In the genomic region with DNA sequence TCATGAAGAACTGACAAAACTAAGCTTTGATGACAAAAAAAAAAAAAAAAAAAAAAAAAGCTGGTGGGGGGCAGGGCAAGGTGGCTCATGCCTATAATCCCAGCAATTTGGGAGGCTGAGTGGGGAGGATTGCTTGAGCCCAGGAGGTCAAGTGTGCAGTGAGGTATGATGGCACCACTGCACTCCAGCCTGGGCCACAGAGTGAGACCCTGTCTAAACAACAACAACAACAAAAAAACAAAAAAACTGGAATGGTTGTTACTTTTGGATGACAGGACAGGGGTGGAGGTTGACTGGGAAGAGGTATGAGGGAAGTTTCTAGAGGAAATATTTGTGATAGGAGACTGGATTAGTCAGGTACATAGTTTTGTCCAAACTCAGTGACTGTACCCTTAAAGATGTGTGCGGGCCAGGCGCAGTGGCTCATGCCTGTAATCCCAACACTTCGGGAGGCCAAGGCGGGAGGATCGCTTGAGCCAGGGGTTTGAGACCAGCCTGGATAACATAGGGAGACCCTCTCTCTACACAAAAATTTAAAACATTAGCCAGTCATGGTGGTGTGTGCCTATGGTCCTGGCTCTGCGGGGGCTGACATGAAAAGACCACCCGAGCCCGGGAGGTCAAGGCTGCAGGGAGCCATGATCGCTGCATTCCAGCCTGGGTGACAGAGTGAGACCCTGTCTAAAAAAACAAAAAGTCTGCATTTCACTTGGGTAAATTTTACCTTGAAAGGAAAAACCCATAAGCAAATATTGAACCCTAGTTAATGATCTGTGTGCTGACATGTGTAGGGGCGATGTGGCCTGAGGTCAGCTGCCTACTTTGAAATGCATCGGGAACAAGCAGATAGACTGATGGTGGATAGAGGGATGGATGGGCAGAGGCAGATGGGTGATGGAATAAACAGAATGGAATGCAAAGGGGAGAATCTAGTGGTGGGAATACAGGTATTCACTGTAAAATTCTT, we compare ENCODE assay signal across 1 cellular context.
A peak's percentile ranks its signal among the peaks of the same experiment; 100 is the strongest.
TF ChIP-seq lines count a peak whose summit lies in the region.

No MANE protein-coding gene starts in this region.

TF ChIP-seq in HepG2, 621 proteins besides CTCF, POLR2A, EP300 and RAD21 (continues in another document):
- TF ChIP-seq REPIN1 (CRISPR knock-in tag; IDR thresholded peaks at IDR 0.05; ENCODE audit: borderline replicate concordance, low read depth) (peak; percentile 85; the same call in 1 of the 2 replicates), ZNF775 (CRISPR knock-in tag; IDR thresholded peaks at IDR 0.05; ENCODE audit: borderline replicate concordance) (peak; percentile 77; the same call in 1 of the 2 replicates), TP53 (CRISPR knock-in tag; conservative IDR thresholded peaks at IDR 0.05) (no peak), NR2F6 (IDR thresholded peaks at IDR 0.05) (peak; percentile 97), NR2F6 (CRISPR knock-in tag; IDR thresholded peaks at IDR 0.05) (peak; percentile 96), ZNF766 (CRISPR knock-in tag; IDR thresholded peaks at IDR 0.05; ENCODE audit: borderline replicate concordance) (no peak), ZBTB42 (CRISPR knock-in tag; IDR thresholded peaks at IDR 0.05) (no peak), CHD4 (IDR thresholded peaks at IDR 0.05; ENCODE audit: borderline replicate concordance, low read length) (peak; percentile 93; the same call in 1 of the 2 replicates), SIN3B (IDR thresholded peaks at IDR 0.05; ENCODE audit: low read length) (no peak), TEAD3 (CRISPR knock-in tag; optimal IDR thresholded peaks at IDR 0.05; ENCODE audit: borderline replicate concordance) (peak; percentile 97), HNRNPLL (IDR thresholded peaks at IDR 0.05; ENCODE audit: low read depth, low read length, poor library complexity, severe bottlenecking) (no peak), MIXL1 (CRISPR knock-in tag; IDR thresholded peaks at IDR 0.05) (peak; percentile 82; the same call in 1 of the 2 replicates), MTA1 (CRISPR knock-in tag; IDR thresholded peaks at IDR 0.05; ENCODE audit: borderline replicate concordance) (peak; percentile 95), ZNF841 (CRISPR knock-in tag; IDR thresholded peaks at IDR 0.05; ENCODE audit: borderline replicate concordance) (no peak), ZNF781 (CRISPR knock-in tag; IDR thresholded peaks at IDR 0.05; ENCODE audit: borderline replicate concordance, not compliant biosample characterization) (no peak), ARHGAP35 (CRISPR knock-in tag; IDR thresholded peaks at IDR 0.05; ENCODE audit: borderline replicate concordance) (no peak), MED1 (CRISPR knock-in tag; IDR thresholded peaks at IDR 0.05) (peak; percentile 91), ZNF292 (CRISPR knock-in tag; IDR thresholded peaks at IDR 0.05; ENCODE audit: borderline replicate concordance, low read depth) (0 out of 2 replicates have a peak, but pooled peaks have one; percentile 10), ZNF460 (CRISPR knock-in tag; IDR thresholded peaks at IDR 0.05; ENCODE audit: borderline replicate concordance) (peak; percentile 37; the same call in 1 of the 2 replicates), TFAP4 (IDR thresholded peaks at IDR 0.05; ENCODE audit: borderline replicate concordance, low read depth) (peak; percentile 84), SALL1 (CRISPR knock-in tag; IDR thresholded peaks at IDR 0.05) (peak; percentile 89), MTA3 (CRISPR knock-in tag; IDR thresholded peaks at IDR 0.05) (no peak), KDM2A (CRISPR knock-in tag; IDR thresholded peaks at IDR 0.05; ENCODE audit: borderline replicate concordance, low read depth) (0 out of 2 replicates have a peak, but pooled peaks have one; percentile 40), ZNF160 (CRISPR knock-in tag; IDR thresholded peaks at IDR 0.05) (no peak), ZMYM2 (CRISPR knock-in tag; IDR thresholded peaks at IDR 0.05) (peak; percentile 80), MEF2D (CRISPR knock-in tag; IDR thresholded peaks at IDR 0.05) (peak; percentile 70), YY1 (IDR thresholded peaks at IDR 0.05; ENCODE audit: insufficient read depth, insufficient replicate concordance, low read depth, low read length) (peak; percentile 64), SETDB1 (CRISPR knock-in tag; IDR thresholded peaks at IDR 0.05; ENCODE audit: borderline replicate concordance) (no peak), THRA (CRISPR knock-in tag; IDR thresholded peaks at IDR 0.05; ENCODE audit: borderline replicate concordance) (peak; percentile 95), ZNF552 (CRISPR knock-in tag; IDR thresholded peaks at IDR 0.05; ENCODE audit: borderline replicate concordance) (no peak), HDAC1 (CRISPR knock-in tag; IDR thresholded peaks at IDR 0.05) (peak; percentile 66; the same call in 1 of the 2 replicates), FOXK2 (IDR thresholded peaks at IDR 0.05) (peak; percentile 31; the same call in 1 of the 2 replicates), MEIS1 (CRISPR knock-in tag; IDR thresholded peaks at IDR 0.05; ENCODE audit: borderline replicate concordance) (peak; percentile 95), ZNF121 (CRISPR knock-in tag; IDR thresholded peaks at IDR 0.05) (peak; percentile 91), BCL3 (CRISPR knock-in tag; IDR thresholded peaks at IDR 0.05) (peak; percentile 38; the same call in 1 of the 2 replicates), ZHX2 (IDR thresholded peaks at IDR 0.05; ENCODE audit: low read depth) (peak; percentile 34; the same call in 1 of the 2 replicates), ZHX2 (CRISPR knock-in tag; IDR thresholded peaks at IDR 0.05; ENCODE audit: borderline replicate concordance) (no peak), NCOA1 (CRISPR knock-in tag; IDR thresholded peaks at IDR 0.05) (peak; percentile 91), NCOR1 (IDR thresholded peaks at IDR 0.05; ENCODE audit: borderline replicate concordance, low read length) (peak; percentile 81; the same call in 1 of the 2 replicates)
- TF ChIP-seq, protein P1, sequence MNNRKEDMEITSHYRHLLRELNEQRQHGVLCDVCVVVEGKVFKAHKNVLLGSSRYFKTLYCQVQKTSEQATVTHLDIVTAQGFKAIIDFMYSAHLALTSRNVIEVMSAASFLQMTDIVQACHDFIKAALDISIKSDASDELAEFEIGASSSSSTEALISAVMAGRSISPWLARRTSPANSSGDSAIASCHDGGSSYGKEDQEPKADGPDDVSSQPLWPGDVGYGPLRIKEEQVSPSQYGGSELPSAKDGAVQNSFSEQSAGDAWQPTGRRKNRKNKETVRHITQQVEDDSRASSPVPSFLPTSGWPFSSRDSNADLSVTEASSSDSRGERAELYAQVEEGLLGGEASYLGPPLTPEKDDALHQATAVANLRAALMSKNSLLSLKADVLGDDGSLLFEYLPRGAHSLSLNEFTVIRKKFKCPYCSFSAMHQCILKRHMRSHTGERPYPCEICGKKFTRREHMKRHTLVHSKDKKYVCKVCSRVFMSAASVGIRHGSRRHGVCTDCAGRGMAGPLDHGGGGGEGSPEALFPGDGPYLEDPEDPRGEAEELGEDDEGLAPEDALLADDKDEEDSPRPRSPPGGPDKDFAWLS (CRISPR knock-in tag; IDR thresholded peaks at IDR 0.05; ENCODE audit: borderline replicate concordance), result peak; percentile 51; the same call in 1 of the 2 replicates
- TF ChIP-seq, protein P2, sequence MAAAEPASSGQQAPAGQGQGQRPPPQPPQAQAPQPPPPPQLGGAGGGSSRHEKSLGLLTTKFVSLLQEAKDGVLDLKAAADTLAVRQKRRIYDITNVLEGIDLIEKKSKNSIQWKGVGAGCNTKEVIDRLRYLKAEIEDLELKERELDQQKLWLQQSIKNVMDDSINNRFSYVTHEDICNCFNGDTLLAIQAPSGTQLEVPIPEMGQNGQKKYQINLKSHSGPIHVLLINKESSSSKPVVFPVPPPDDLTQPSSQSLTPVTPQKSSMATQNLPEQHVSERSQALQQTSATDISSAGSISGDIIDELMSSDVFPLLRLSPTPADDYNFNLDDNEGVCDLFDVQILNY (CRISPR knock-in tag; conservative IDR thresholded peaks at IDR 0.05), result no peak
- TF ChIP-seq, protein P3, sequence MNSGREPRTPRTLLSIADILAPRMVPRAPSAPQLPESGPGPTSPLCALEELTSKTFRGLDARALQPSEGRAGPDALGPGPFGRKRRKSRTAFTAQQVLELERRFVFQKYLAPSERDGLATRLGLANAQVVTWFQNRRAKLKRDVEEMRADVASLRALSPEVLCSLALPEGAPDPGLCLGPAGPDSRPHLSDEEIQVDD (CRISPR knock-in tag; IDR thresholded peaks at IDR 0.05; ENCODE audit: borderline replicate concordance), result no peak
- TF ChIP-seq, protein P4, sequence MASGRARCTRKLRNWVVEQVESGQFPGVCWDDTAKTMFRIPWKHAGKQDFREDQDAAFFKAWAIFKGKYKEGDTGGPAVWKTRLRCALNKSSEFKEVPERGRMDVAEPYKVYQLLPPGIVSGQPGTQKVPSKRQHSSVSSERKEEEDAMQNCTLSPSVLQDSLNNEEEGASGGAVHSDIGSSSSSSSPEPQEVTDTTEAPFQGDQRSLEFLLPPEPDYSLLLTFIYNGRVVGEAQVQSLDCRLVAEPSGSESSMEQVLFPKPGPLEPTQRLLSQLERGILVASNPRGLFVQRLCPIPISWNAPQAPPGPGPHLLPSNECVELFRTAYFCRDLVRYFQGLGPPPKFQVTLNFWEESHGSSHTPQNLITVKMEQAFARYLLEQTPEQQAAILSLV (CRISPR knock-in tag; IDR thresholded peaks at IDR 0.05; ENCODE audit: borderline replicate concordance), result no peak
- TF ChIP-seq, protein P5, sequence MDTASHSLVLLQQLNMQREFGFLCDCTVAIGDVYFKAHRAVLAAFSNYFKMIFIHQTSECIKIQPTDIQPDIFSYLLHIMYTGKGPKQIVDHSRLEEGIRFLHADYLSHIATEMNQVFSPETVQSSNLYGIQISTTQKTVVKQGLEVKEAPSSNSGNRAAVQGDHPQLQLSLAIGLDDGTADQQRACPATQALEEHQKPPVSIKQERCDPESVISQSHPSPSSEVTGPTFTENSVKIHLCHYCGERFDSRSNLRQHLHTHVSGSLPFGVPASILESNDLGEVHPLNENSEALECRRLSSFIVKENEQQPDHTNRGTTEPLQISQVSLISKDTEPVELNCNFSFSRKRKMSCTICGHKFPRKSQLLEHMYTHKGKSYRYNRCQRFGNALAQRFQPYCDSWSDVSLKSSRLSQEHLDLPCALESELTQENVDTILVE (CRISPR knock-in tag; IDR thresholded peaks at IDR 0.05), result 0 out of 2 replicates have a peak, but pooled peaks have one; percentile 29
